1 cellular context compared by ENCODE assay signal in genomic region chr6:30683137-30683979, GRCh38.
TF ChIP-seq lines count a peak whose summit lies in the region.

No MANE protein-coding gene starts in this region.

TF ChIP-seq in endothelial cell of umbilical vein, 7 proteins besides CTCF, POLR2A, EP300 and RAD21:
- TF ChIP-seq MAX (IDR thresholded peaks at IDR 0.05; ENCODE audit: insufficient read depth, insufficient read length) (no peak), FOS (IDR thresholded peaks at IDR 0.05; ENCODE audit: borderline replicate concordance, insufficient read depth, low read length) (no peak), POLR2AphosphoS5 (IDR thresholded peaks at IDR 0.05; ENCODE audit: insufficient read depth, low read depth, low read length) (no peak), EZH2 (IDR thresholded peaks at IDR 0.05; ENCODE audit: borderline replicate concordance, low read depth, low read length, severe bottlenecking) (no peak), GATA2 (IDR thresholded peaks at IDR 0.05; ENCODE audit: insufficient read depth, insufficient read length, low read depth, low read length) (no peak), JUN (IDR thresholded peaks at IDR 0.05; ENCODE audit: borderline replicate concordance, insufficient read depth, insufficient read length, low read depth) (no peak), MYC (IDR thresholded peaks at IDR 0.05; ENCODE audit: low read depth, low read length) (no peak)
TF ChIP-seq in endothelial cell of umbilical vein: peak in this region for 0.
